Comparison of ENCODE assay signal across 17 cellular contexts in the genomic region with DNA sequence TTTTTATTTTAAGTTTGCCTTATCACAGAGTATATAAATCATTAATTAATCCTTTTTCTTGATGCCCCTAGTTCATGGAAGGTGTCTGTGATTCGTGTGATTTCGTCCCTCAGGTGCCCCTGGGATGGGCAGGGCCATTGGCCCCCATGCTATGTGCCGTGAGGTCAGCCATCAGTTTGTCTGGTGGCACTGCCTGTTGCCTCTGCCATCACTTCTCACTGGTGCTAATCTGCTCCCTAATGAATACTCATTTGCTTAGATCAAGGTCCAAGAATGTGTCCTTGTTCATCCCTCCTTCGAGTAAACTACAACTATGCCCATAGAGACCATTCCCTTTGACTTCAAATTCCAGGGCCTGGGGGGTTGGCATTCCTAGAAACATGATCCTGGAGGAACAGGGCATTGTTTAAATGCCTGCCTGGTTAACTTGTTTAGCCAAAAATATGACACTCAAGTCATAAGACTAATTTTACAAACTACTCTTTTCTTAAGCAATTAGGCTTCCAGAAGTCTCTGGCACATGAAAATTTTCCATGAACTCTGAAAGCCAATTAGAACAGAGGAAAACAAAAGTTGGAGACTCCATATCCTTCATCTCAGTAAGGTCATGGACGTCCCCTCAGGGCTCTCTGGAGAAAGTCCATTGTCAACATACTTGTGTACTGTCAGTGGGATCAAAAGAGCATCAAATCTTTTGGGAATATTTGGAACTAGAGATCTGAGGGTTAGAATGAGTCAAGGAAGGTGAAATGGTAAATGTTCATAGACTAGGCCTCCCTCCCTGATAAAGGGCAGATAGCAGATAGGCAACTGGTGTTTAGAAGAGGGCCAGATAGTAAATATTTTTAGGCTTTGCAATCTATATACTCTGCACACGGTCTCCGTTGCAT.
DNase-seq lines count a peak whose midpoint lies in the region; ATAC-seq and TF ChIP-seq lines count a peak whose summit lies in the region.
"Had no signal": no experiment of that assay in that cellular context is flagged by ENCODE, and none has a peak within 500 bp of the region (broad histone marks: within the 10 kb centered on the region; RNA-seq: fewer than 3 reads in every experiment).

No MANE protein-coding gene starts in this region.

- peaks cover 3% of the 10 kb centered on the region for H3K27me3 Mint-ChIP-seq in activated T-cell treated with anti-CD3 and anti-CD28 coated beads, Interleukin-2, amount 50 U/mL, for 4 hours (ENCODE audit: low read depth)

- peak overlapping the region; percentile 59 for H3K27ac ChIP-seq in 22Rv1

- no peaks in the 10 kb centered on the region for H3K9me3 Mint-ChIP-seq in activated T-cell treated with anti-CD3 and anti-CD28 coated beads, Interleukin-2, amount 50 U/mL, for 4 hours

- no peaks in the 10 kb centered on the region for H3K36me3 Mint-ChIP-seq in activated T-cell treated with anti-CD3 and anti-CD28 coated beads, Interleukin-2, amount 50 U/mL, for 4 hours (ENCODE audit: insufficient read depth)
- H3K36me3 Mint-ChIP-seq: activated CD8-positive, alpha-beta memory T cell treated with anti-CD3 and anti-CD28 coated beads, Interleukin-2, amount 10 ng/mL, durations not matched to agents 7 days and 5 days had no signal

- peak; percentile 7 for DNase-seq in NCI-H226
- peak; percentile 91 for DNase-seq in foreskin melanocyte
- peak; percentile 76 for DNase-seq in myocyte (ENCODE audit: low read depth)
- DNase-seq in medulla oblongata (ENCODE audit: extremely low spot score): no peak
- no peak for DNase-seq in activated T-cell treated with anti-CD3 and anti-CD28 coated beads, Interleukin-2, amount 50 U/mL, for 4 hours
- DNase-seq in pons (ENCODE audit: low spot score): no peak
- DNase-seq: activated CD4-positive, CD25-positive, alpha-beta regulatory T cell treated with anti-CD3 and anti-CD28 coated beads, Interleukin-2, amount 50 U/mL, for 72 hours; activated CD8-positive, alpha-beta memory T cell treated with anti-CD3 and anti-CD28 coated beads, Interleukin-2, amount 10 ng/mL, durations not matched to agents 7 days and 5 days; C1 segment of cervical spinal cord; NCI-H1436 treated with DMSO at 0.1 percent for 48 hours; SK-N-SH; stimulated activated CD4-positive, alpha-beta T cell treated with anti-CD3 and anti-CD28 coated beads, Interleukin-2, amount 100 ng/mL, for 24 hours; substantia nigra; T1000 had no signal

- no peak overlapping the region for H3K4me3 Mint-ChIP-seq in activated T-cell treated with anti-CD3 and anti-CD28 coated beads, Interleukin-2, amount 50 U/mL, for 4 hours
- H3K4me3 Mint-ChIP-seq: activated CD8-positive, alpha-beta memory T cell treated with anti-CD3 and anti-CD28 coated beads, Interleukin-2, amount 10 ng/mL, durations not matched to agents 7 days and 5 days had no signal

- no peak for ATAC-seq in GM21619 (IDR thresholded peaks at IDR 0.05; ENCODE audit: unreplicated experiment)
- ATAC-seq in activated T-cell treated with anti-CD3 and anti-CD28 coated beads, Interleukin-2, amount 50 U/mL, for 4 hours: no peak
- ATAC-seq: activated CD8-positive, alpha-beta memory T cell treated with anti-CD3 and anti-CD28 coated beads, Interleukin-2, amount 10 ng/mL, durations not matched to agents 7 days and 5 days; Panc1 had no signal

- no peak for TF ChIP-seq CTCF in 22Rv1 (IDR thresholded peaks at IDR 0.05)

- no peaks in the 10 kb centered on the region for H3K4me1 Mint-ChIP-seq in activated T-cell treated with anti-CD3 and anti-CD28 coated beads, Interleukin-2, amount 50 U/mL, for 4 hours (ENCODE audit: low read depth)
- H3K4me1 Mint-ChIP-seq: activated CD8-positive, alpha-beta memory T cell treated with anti-CD3 and anti-CD28 coated beads, Interleukin-2, amount 10 ng/mL, durations not matched to agents 7 days and 5 days had no signal

Comparison
In these comparisons a context has a peak if more than half of its experiments do, and no peak if none do; other contexts are left out.
1. DNase-seq: peak in NCI-H226 (single experiment), foreskin melanocyte (single experiment) and myocyte (single experiment); none in medulla oblongata (single experiment), activated T-cell treated with anti-CD3 and anti-CD28 coated beads, Interleukin-2, amount 50 U/mL, for 4 hours (single experiment) and pons (single experiment).